Comparison of ENCODE assay signal across 14 cellular contexts in genomic region chr22:19577422-19577966, GRCh38. TPM values are rescaled to one million over a fixed set of nuclear protein-coding genes. Genes with fewer than 3 reads are reported as not detected.
DNase-seq lines count a peak whose midpoint lies in the region; ATAC-seq, FAIRE-seq and TF ChIP-seq lines count a peak whose summit lies in the region.
"Had no signal": no experiment of that assay in that cellular context is flagged by ENCODE, and none has a peak within 500 bp of the region (broad histone marks: within the 10 kb centered on the region; RNA-seq: fewer than 3 reads in every experiment).

No MANE protein-coding gene starts in this region.

- BruUV-seq in PC-9 (replicated peaks; lab: Mats Ljungman, UMichigan): no TSS peak

- no peak overlapping the region for H3K4me3 Mint-ChIP-seq in osteocyte (ENCODE audit: unreplicated experiment)

- no peak overlapping the region for H3K23ac ChIP-seq in H1 (ENCODE audit: insufficient read length)

- DNase-seq in SK-N-SH (no peak), PC-9 (no peak), H1 (ENCODE audit: low read depth in 1 of 2, low spot score in 2 of 2) (no peak), osteocyte (ENCODE audit: extremely low spot score, unreplicated experiment) (no peak), hypothalamus (lab: John Stamatoyannopoulos, UW) (no peak), small intestine (no peak), OCI-M2 (lab: John Stamatoyannopoulos, UW; ENCODE audit: unreplicated experiment) (no peak)
- DNase-seq: effector CD8-positive, alpha-beta T cell; hippocampal formation; NCI-H1417 treated with DMSO at 0.1 percent for 48 hours; NCI-H748 treated with DMSO at 0.1 percent for 48 hours had no signal

- H3K9ac ChIP-seq in SK-N-SH (no peak overlapping the region), H1 (replicated peaks in 1 of 4; ENCODE audit: extremely low read depth in 1 of 4, low read depth in 3 of 4, low read length in 3 of 4) (no peak overlapping the region)

- H3K4me3 ChIP-seq in SK-N-SH (ENCODE audit: low read depth in 2 of 2, low read length in 1 of 2): no peak overlapping the region
- no peak overlapping the region for H3K4me3 ChIP-seq in PC-9
- no peak overlapping the region for H3K4me3 ChIP-seq in H1 (ENCODE audit: extremely low read depth in 1 of 4, insufficient read depth in 2 of 4, low read depth in 3 of 4, low read length in 4 of 4)
- no peak overlapping the region for H3K4me3 ChIP-seq in small intestine (ENCODE audit: low read depth in 1 of 2, low read length in 2 of 2)
- H3K4me3 ChIP-seq: ascending aorta had no signal

- H3K14ac ChIP-seq in H1 (ENCODE audit: insufficient read length): no peak overlapping the region

- H3K4ac ChIP-seq in H1 (replicated peaks; ENCODE audit: insufficient read length, low read depth, low read length): no peak overlapping the region

- no peaks in the 10 kb centered on the region for H3K9me3 Mint-ChIP-seq in osteocyte (ENCODE audit: unreplicated experiment)

- 89% methylated on average over 9 of the region's 10 CpGs for WGBS in SK-N-SH (ENCODE audit: low lambda C conversion rate)
- WGBS in H1 (ENCODE audit: extremely low coverage in 1 of 2, insufficient coverage in 1 of 2, insufficient read length in 1 of 2, insufficient replicate concordance in 2 of 2, low coverage in 1 of 2, low lambda C conversion rate in 2 of 2, missing lambda C conversion rate in 1 of 2), 2 experiments: 83% methylated on average over 10 of the region's 10 CpGs; no CpG with 5 or more reads in 1 of the 2 experiments
- WGBS in small intestine, 3 donors: 74 to 79% (median 76%) methylated on average over 10 of the region's 10 CpGs

- no peak overlapping the region for H3K27ac ChIP-seq in SK-N-SH (ENCODE audit: low read depth in 2 of 2, low read length in 1 of 2)
- H3K27ac ChIP-seq in PC-9: no peak overlapping the region
- no peak overlapping the region for H3K27ac ChIP-seq in H1 (ENCODE audit: low read depth, low read length)
- H3K27ac ChIP-seq in small intestine (ENCODE audit: low read depth in 1 of 2, low read length in 1 of 2): peak overlapping the region in 1 of 2 donors; percentile 4
- H3K27ac ChIP-seq: 22Rv1, ascending aorta had no signal

- no peak overlapping the region for H3K56ac ChIP-seq in H1 (replicated peaks; ENCODE audit: insufficient read length, low read depth, low read length)

- peaks cover 3% of the 10 kb centered on the region for H3K27me3 Mint-ChIP-seq in osteocyte (ENCODE audit: unreplicated experiment)

- H3K9me3 ChIP-seq in SK-N-SH: no peaks in the 10 kb centered on the region
- H3K9me3 ChIP-seq in PC-9 (ENCODE audit: insufficient read depth, low read depth): no peaks in the 10 kb centered on the region
- no peaks in the 10 kb centered on the region for H3K9me3 ChIP-seq in H1 (ENCODE audit: insufficient read depth in 2 of 2, low read depth in 1 of 2, low read length in 1 of 2)
- H3K9me3 ChIP-seq in small intestine (ENCODE audit: control insufficient read depth, low read depth): no peaks in the 10 kb centered on the region
- H3K9me3 ChIP-seq: ascending aorta had no signal

- no peak overlapping the region for H2BK5ac ChIP-seq in H1 (ENCODE audit: low read depth, low read length)

- H3K9me2 ChIP-seq in SK-N-SH (no peaks in the 10 kb centered on the region), PC-9 (ENCODE audit: insufficient read depth) (no peaks in the 10 kb centered on the region)

- H2BK20ac ChIP-seq in H1 (ENCODE audit: low read length): no peak overlapping the region

- FAIRE-seq in H1 (lab: Jason Lieb, UNC) (no peak), small intestine (lab: Jason Lieb, UNC) (no peak)

- CTCF ChIA-PET in SK-N-SH (lab: Yijun Ruan, JAX): no interaction called here
- CTCF ChIA-PET in PC-9 (lab: Charles Lee): no interaction called here
- CTCF ChIA-PET in H1 (lab: Charles Lee; ENCODE audit: partially characterized antibody): interaction anchor here (1.2 to 2.1 kb wide), 5 partner anchors 15 to 55 kb away, joined by 3 to 14 read pairs (median 5); no protein-coding TSS in a partner anchor

- no peak overlapping the region for H4K91ac ChIP-seq in H1 (replicated peaks; ENCODE audit: insufficient read length, low read length)

- no peaks in the 10 kb centered on the region for H3K23me2 ChIP-seq in H1 (ENCODE audit: low read depth, low read length)

- H4K20me1 ChIP-seq in SK-N-SH (ENCODE audit: insufficient read depth): no peaks in the 10 kb centered on the region
- no peaks in the 10 kb centered on the region for H4K20me1 ChIP-seq in PC-9 (ENCODE audit: insufficient read depth)
- no peaks in the 10 kb centered on the region for H4K20me1 ChIP-seq in H1 (replicated peaks in 1 of 2; ENCODE audit: control insufficient read depth in 1 of 2, insufficient read depth in 2 of 2, low read length in 2 of 2)

- TF ChIP-seq RAD21 in SK-N-SH (IDR thresholded peaks at IDR 0.05; ENCODE audit: low read length) (no peak), H1 (IDR thresholded peaks at IDR 0.05 in 1 of 2, conservative IDR thresholded peaks at IDR 0.05 in 1 of 2; ENCODE audit: low read depth in 2 of 2, low read length in 2 of 2) (peak in 1 of 2 experiments; percentile 39; a peak in 2 of 4 replicates)

- no peak for ATAC-seq in SK-N-SH treated with all-trans-retinoic acid at 6 μM for 48 hours

- TF ChIP-seq EP300 in SK-N-SH (IDR thresholded peaks at IDR 0.05; ENCODE audit: borderline replicate concordance in 1 of 2, low read depth in 1 of 2, low read length in 1 of 2) (no peak), H1 (IDR thresholded peaks at IDR 0.05; ENCODE audit: borderline replicate concordance in 1 of 2, low read depth in 2 of 2, low read length in 2 of 2) (no peak)

- H2BK12ac ChIP-seq in H1 (ENCODE audit: low read depth, low read length): peak overlapping the region; percentile 6; the same call in 1 of the 2 replicates

- H4K8ac ChIP-seq in H1 (ENCODE audit: extremely low read depth, insufficient read depth, low read length): no peak overlapping the region; the same call in 1 of the 2 replicates

- H2AK5ac ChIP-seq in H1 (ENCODE audit: low read depth, low read length): no peak overlapping the region

- intact Hi-C loops in PC-9 (cut with micrococcal nuclease; ENCODE audit: unreplicated experiment): no loop called here

- H3K79me2 ChIP-seq in SK-N-SH (ENCODE audit: insufficient read depth) (no peaks in the 10 kb centered on the region), PC-9 (ENCODE audit: low read depth) (no peaks in the 10 kb centered on the region), H1 (ENCODE audit: control insufficient read depth in 1 of 2, insufficient read depth in 2 of 2, low read length in 2 of 2) (no peaks in the 10 kb centered on the region)

- peaks cover 0 to 7% of the 10 kb centered on the region in 2 experiments; a peak in 1 of 4 replicates for H3K4me1 ChIP-seq in SK-N-SH (ENCODE audit: control insufficient read depth in 1 of 2, insufficient read depth in 2 of 2, low read depth in 1 of 2, low read length in 1 of 2)
- H3K4me1 ChIP-seq in PC-9 (replicated peaks; ENCODE audit: insufficient read depth): peaks cover 13% of the 10 kb centered on the region
- peaks cover 0 to 2% (median 0%) of the 10 kb centered on the region in 4 experiments; a peak in 3 of 7 replicates for H3K4me1 ChIP-seq in H1 (replicated peaks in 1 of 4; ENCODE audit: control insufficient read depth in 3 of 4, insufficient read depth in 4 of 4, low read length in 3 of 4)
- H3K4me1 ChIP-seq in small intestine (ENCODE audit: control insufficient read depth in 2 of 2, insufficient read depth in 1 of 2, low read depth in 1 of 2, low read length in 1 of 2): no peaks in the 10 kb centered on the region
- H3K4me1 ChIP-seq: ascending aorta had no signal

- H3K4me1 Mint-ChIP-seq in osteocyte (ENCODE audit: unreplicated experiment): peaks cover 39% of the 10 kb centered on the region

- no peaks in the 10 kb centered on the region for H3K27me3 ChIP-seq in SK-N-SH (ENCODE audit: insufficient read depth)
- H3K27me3 ChIP-seq in PC-9 (ENCODE audit: insufficient read depth, low read depth): no peaks in the 10 kb centered on the region
- H3K27me3 ChIP-seq in H1 (replicated peaks in 1 of 4; ENCODE audit: control insufficient read depth in 3 of 4, extremely low read depth in 1 of 4, insufficient read depth in 3 of 4, low read length in 3 of 4): no peaks in the 10 kb centered on the region
- H3K27me3 ChIP-seq in small intestine (ENCODE audit: control insufficient read depth in 2 of 2, insufficient read depth in 2 of 2, low read length in 2 of 2): no peaks in the 10 kb centered on the region
- H3K27me3 ChIP-seq: ascending aorta had no signal

- no peak for TF ChIP-seq POLR2A in H1 (IDR thresholded peaks at IDR 0.05; ENCODE audit: control extremely low read depth in 1 of 2, low read depth in 2 of 2, low read length in 2 of 2)

- TF ChIP-seq CTCF in SK-N-SH (IDR thresholded peaks at IDR 0.05) (no peak), PC-9 (conservative IDR thresholded peaks at IDR 0.05) (no peak), H1 (IDR thresholded peaks at IDR 0.05; ENCODE audit: control extremely low read depth in 1 of 3, insufficient read depth in 1 of 3, low read depth in 1 of 3, low read length in 3 of 3) (peak in 2 of 3 experiments; percentile 2 to 3; a peak in 2 of 4 replicates), osteocyte (IDR thresholded peaks at IDR 0.05) (no peak)

- H3K79me1 ChIP-seq in H1 (ENCODE audit: low read depth, low read length): no peaks in the 10 kb centered on the region

- H3K36me3 ChIP-seq in SK-N-SH (replicated peaks in 1 of 2; ENCODE audit: control insufficient read depth in 1 of 2, insufficient read depth in 2 of 2, low read length in 1 of 2) (no peaks in the 10 kb centered on the region), PC-9 (ENCODE audit: low read depth) (no peaks in the 10 kb centered on the region), H1 (ENCODE audit: control insufficient read depth in 2 of 4, insufficient read depth in 4 of 4, low read length in 3 of 4) (no peaks in the 10 kb centered on the region), small intestine (ENCODE audit: control insufficient read depth in 2 of 2, insufficient read depth in 2 of 2, low read length in 2 of 2) (no peaks in the 10 kb centered on the region)
- H3K36me3 ChIP-seq: ascending aorta had no signal

- no peak overlapping the region for H2BK15ac ChIP-seq in H1 (ENCODE audit: low read length)

- H4K5ac ChIP-seq in H1 (ENCODE audit: insufficient read length, low read depth, low read length): no peak overlapping the region

- no peak overlapping the region for H2BK120ac ChIP-seq in H1 (replicated peaks; ENCODE audit: low read depth, low read length)

- POLR2A ChIA-PET in SK-N-SH (lab: Yijun Ruan, JAX) (no interaction called here), PC-9 (lab: Charles Lee; ENCODE audit: unreplicated experiment) (no interaction called here), H1 (lab: Charles Lee; ENCODE audit: partially characterized antibody) (interaction anchor here (1.1 kb wide), 1 partner anchor 23 kb away, joined by 3 read pairs; no protein-coding TSS in a partner anchor)

- no peak overlapping the region for H3K18ac ChIP-seq in H1 (ENCODE audit: extremely low read depth, low read length)

- H3K4me2 ChIP-seq in SK-N-SH (no peak overlapping the region), PC-9 (peak overlapping the region; percentile 67), H1 (ENCODE audit: insufficient read depth in 1 of 2, low read depth in 2 of 2, low read length in 2 of 2) (no peak overlapping the region; a peak in 1 of 4 replicates)

- H3F3A ChIP-seq in SK-N-SH (replicated peaks; ENCODE audit: insufficient read depth) (no peaks in the 10 kb centered on the region), PC-9 (ENCODE audit: insufficient read depth, low read depth) (no peaks in the 10 kb centered on the region)

- H2AFZ ChIP-seq in SK-N-SH (ENCODE audit: low read depth) (peak overlapping the region; percentile 45; the same call in 1 of the 2 replicates), PC-9 (no peak overlapping the region), H1 (ENCODE audit: low read length) (peak overlapping the region; percentile 77)

- H3K36me3 Mint-ChIP-seq in osteocyte (ENCODE audit: unreplicated experiment): no peaks in the 10 kb centered on the region

- H3K27ac Mint-ChIP-seq in osteocyte (ENCODE audit: unreplicated experiment): peak overlapping the region; percentile 73

RNA-seq across cellular contexts. Expression of gene CLDN5, which starts 53.3 kb away (rescaled TPM):
- polyA plus RNA-seq in SK-N-SH (2012; rRNA removed): not detected in 2 replicates
- polyA plus RNA-seq in SK-N-SH (2012; cell fraction: cytosol; rRNA removed): not detected in 2 replicates
- polyA plus RNA-seq in SK-N-SH (2012; cell fraction: nucleus; rRNA removed): not detected in 2 replicates
- total RNA-seq in PC-9 (2021): not detected in 2 replicates
- 0.69 and 1.6 TPM in 2 replicates for total RNA-seq in H1 (2021; fragmentation: NEBNext Ultra II Directional; extraction: Animal tissue kit (Norgen Biotek cat#: 25700))
- 1.2 and 2.5 TPM in 2 replicates for polyA plus RNA-seq in H1 (2011; rRNA removed)
- polyA plus RNA-seq in H1 (2011; cell fraction: cytosol; rRNA removed): 1.4 TPM
- 1.6 TPM for polyA plus RNA-seq in H1 (2011; cell fraction: nucleus; rRNA removed)
- 0.51 to 1.3 TPM (median 0.91 TPM) in 4 replicates for polyA plus RNA-seq in H1 (2012, experiment 1 of 2)
- 0.83 TPM for polyA plus RNA-seq in H1 (2012, experiment 2 of 2)
- 1.2 TPM for polyA plus RNA-seq in H1 (2013, experiment 1 of 2)
- 1.4 TPM for polyA plus RNA-seq in H1 (2013, experiment 2 of 2)
- polyA minus RNA-seq in H1 (2011; rRNA and poly(A)+ RNA removed): 0.16 and 0.44 TPM in 2 replicates
- 1.1 TPM for polyA minus RNA-seq in H1 (2011; cell fraction: cytosol; rRNA and poly(A)+ RNA removed)
- polyA minus RNA-seq in H1 (2011; cell fraction: nucleus; rRNA and poly(A)+ RNA removed): 4.3 TPM
- not detected in 2 replicates for total RNA-seq in osteocyte
- 100 to 1,000 TPM in 1 of 3 donors, 10 to 100 TPM in 1, 1 to 10 TPM in 1; 3.1 to 184 (median 12.2) TPM for polyA plus RNA-seq in small intestine

Comparison
In these comparisons a context has a peak if more than half of its experiments do, and no peak if none do; other contexts are left out.
1. CTCF ChIP-seq: peak in H1 (2 of 3); none in SK-N-SH (single experiment), PC-9 (single experiment) and osteocyte (single experiment).
2. Of the 17 proteins assayed by ChIP-seq in both H1 and SK-N-SH: peak only in H1: CTCF; only in SK-N-SH: none; in both: none; in neither: 15; mixed calls (peak in some experiments, not most) for 1.